In the genomic region with DNA sequence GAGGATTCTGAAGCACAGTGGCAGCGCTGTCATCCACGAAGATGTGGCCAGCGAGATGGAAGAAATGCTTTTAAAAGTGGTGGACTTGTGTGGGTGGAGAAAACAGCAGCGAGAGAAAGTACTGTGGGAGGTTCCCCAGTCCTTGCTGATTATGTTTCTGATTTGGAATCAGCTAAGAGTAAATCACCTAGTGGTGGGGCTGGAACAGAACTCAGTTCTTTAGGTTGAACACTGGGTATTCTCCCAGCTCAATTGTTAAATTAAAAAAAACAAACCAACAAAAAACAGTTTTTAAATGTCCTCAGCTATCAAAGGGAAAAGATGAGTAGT, we compare ENCODE assay signal across 8 cellular contexts. TPM values are rescaled to one million over a fixed set of nuclear protein-coding genes. Genes with fewer than 3 reads are reported as not detected.
DNase-seq lines count a peak whose midpoint lies in the region; ATAC-seq and TF ChIP-seq lines count a peak whose summit lies in the region.

No MANE protein-coding gene starts in this region.

- H2AFZ ChIP-seq in OCI-LY1 (ENCODE audit: low read length) = peak overlapping the region; percentile 84

- peak overlapping the region; percentile 83 for H3K4me2 ChIP-seq in OCI-LY1 (ENCODE audit: low read length)

- 0% methylated on average over 4 of the region's 4 CpGs for WGBS in aorta, 2 donors

- H3K36me3 ChIP-seq in OCI-LY1 (ENCODE audit: insufficient read depth, low read length) = peaks cover 32% of the 10 kb centered on the region
- no peaks in the 10 kb centered on the region for H3K36me3 ChIP-seq in aorta (ENCODE audit: control insufficient read depth in 1 of 2, insufficient read depth in 2 of 2, low read length in 1 of 2)

- no peaks in the 10 kb centered on the region for H3K79me2 ChIP-seq in OCI-LY1 (ENCODE audit: insufficient read depth, low read length)

- ATAC-seq in HG02588 (IDR thresholded peaks at IDR 0.05; ENCODE audit: unreplicated experiment) (peak; percentile 16), aorta (ENCODE audit: low FRiP score) (peak; percentile 57)

- H3K9ac ChIP-seq in OCI-LY1 (ENCODE audit: low read length) = peak overlapping the region; percentile 71

- H3K9me2 ChIP-seq in OCI-LY1 (ENCODE audit: low read depth, low read length) = no peaks in the 10 kb centered on the region

- no peaks in the 10 kb centered on the region for H3K27me3 ChIP-seq in OCI-LY1 (ENCODE audit: insufficient read depth, low read length)
- no peaks in the 10 kb centered on the region for H3K27me3 ChIP-seq in aorta (ENCODE audit: control insufficient read depth in 1 of 2, insufficient read depth in 2 of 2, low read length in 1 of 2)

- H3K27ac ChIP-seq in OCI-LY1 (ENCODE audit: low read depth, low read length, poor library complexity, severe bottlenecking) (no peak overlapping the region), aorta (ENCODE audit: low read depth in 1 of 2, low read length in 2 of 2) (peak overlapping the region in 1 of 2 donors; percentile 76)

- no peaks in the 10 kb centered on the region for H3K9me3 ChIP-seq in OCI-LY1 (ENCODE audit: low read length)
- no peaks in the 10 kb centered on the region for H3K9me3 ChIP-seq in aorta (ENCODE audit: control insufficient read depth, low read length)

- H3K4me1 ChIP-seq in OCI-LY1 (ENCODE audit: insufficient read depth, low read length, severe bottlenecking) (peaks cover 14% of the 10 kb centered on the region), aorta (ENCODE audit: control insufficient read depth in 1 of 2, insufficient read depth in 2 of 2, low read length in 2 of 2) (peaks cover 0 to 6% of the 10 kb centered on the region in 2 donors)

- intact Hi-C loops in aorta (cut with DNase I) = no loop called here

- no peaks in the 10 kb centered on the region for H3F3A ChIP-seq in OCI-LY1 (ENCODE audit: insufficient read depth, low read length)

- DNase-seq in activated T-cell treated with anti-CD3 and anti-CD28 coated beads for 24 hours (ENCODE audit: low read depth) (peak; percentile 9), activated T-cell treated with anti-CD3 and anti-CD28 coated beads for 4 hours (no peak), dedifferentiated amniotic fluid mesenchymal stem cell (ENCODE audit: extremely low spot score) (peak; percentile 29), middle frontal gyrus (ENCODE audit: extremely low spot score, low spot score) (peak; percentile 7), aorta (no peak), DMS79 (lab: John Stamatoyannopoulos, UW) (no peak)

- no peaks in the 10 kb centered on the region for H4K20me1 ChIP-seq in OCI-LY1 (ENCODE audit: insufficient read depth, low read length)

- peak; percentile 28; the same call in 1 of the 2 replicates for TF ChIP-seq CTCF in OCI-LY1 (IDR thresholded peaks at IDR 0.05; ENCODE audit: low read length)

- H3K4me3 ChIP-seq in OCI-LY1 (ENCODE audit: low read depth, low read length, poor library complexity, severe bottlenecking) = peak overlapping the region; percentile 73
- H3K4me3 ChIP-seq in aorta (ENCODE audit: low read length in 2 of 2) = peak overlapping the region; percentile 46 to 86

RNA-seq across cellular contexts. Expression of gene ZNF322, which starts 0.5 kb away (rescaled TPM):
- 10 to 100 TPM; 21.8 to 30.3 TPM for total RNA-seq in aorta
- 10 to 100 TPM in 1 of 2 donors, 1 to 10 TPM in 1; 7.9 to 10.3 TPM for polyA plus RNA-seq in aorta

Comparison
In these comparisons a context has a peak if more than half of its experiments do, and no peak if none do; other contexts are left out.
1. DNase-seq: peak in activated T-cell treated with anti-CD3 and anti-CD28 coated beads for 24 hours (single experiment), dedifferentiated amniotic fluid mesenchymal stem cell (single experiment) and middle frontal gyrus (single experiment); none in activated T-cell treated with anti-CD3 and anti-CD28 coated beads for 4 hours (single experiment), aorta (0 of 2) and DMS79 (single experiment).